16 cellular contexts compared by ENCODE assay signal in the genomic region with DNA sequence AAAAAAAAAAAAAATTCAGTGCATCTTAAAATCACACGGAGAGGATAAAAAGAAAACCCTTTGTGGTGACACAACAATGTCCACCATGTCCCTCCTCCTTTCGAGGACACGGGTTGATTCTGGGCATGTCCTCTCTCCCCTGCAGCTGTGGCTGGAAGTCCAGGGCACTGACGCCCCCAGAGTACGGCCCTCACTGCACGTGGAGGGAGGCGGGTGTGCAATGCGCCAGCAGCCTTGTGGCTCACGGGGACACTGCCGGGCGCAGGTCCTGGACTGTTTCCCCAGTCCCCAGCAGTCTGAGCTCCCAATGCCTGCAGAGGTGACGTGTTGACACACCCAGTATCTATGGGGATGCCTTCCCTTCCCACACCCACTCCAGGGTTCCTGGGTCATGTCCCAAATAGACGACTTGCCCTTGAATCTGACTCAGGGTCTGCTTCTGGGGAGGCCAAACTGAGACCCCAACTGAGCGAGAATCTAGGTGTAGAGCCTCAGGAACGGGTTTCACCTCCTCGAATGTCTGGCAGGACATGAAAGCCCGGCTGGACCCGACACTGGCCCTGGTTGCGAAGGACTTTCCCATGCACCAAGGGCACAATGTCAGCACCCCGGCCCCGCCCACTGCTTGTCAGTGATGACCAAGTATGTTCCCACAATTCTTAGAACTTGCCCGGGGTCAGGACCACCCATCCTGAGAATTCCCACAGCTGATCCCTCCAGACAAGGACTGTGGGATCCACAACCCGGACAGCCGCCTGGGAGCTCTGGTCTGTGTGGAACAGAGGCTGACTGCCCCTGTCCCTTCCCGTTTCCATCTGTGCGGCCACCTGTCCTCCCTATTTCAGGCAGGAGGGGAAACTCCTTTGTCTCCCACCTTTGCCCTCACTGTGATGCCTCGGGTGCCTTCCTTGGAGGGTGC.
"Had no signal": no experiment of that assay in that cellular context is flagged by ENCODE, and none has a peak within 500 bp of the region (broad histone marks: within the 10 kb centered on the region; RNA-seq: fewer than 3 reads in every experiment).

No MANE protein-coding gene starts in this region.

- H3K27ac ChIP-seq: dorsolateral prefrontal cortex, tibial artery, upper lobe of right lung, vagina had no signal

- H3K27me3 ChIP-seq: dorsolateral prefrontal cortex, upper lobe of right lung, vagina had no signal

- H3K36me3 Mint-ChIP-seq: immature natural killer cell; naive thymus-derived CD4-positive, alpha-beta T cell; stimulated activated effector memory CD8-positive, alpha-beta T cell treated with anti-CD3 and anti-CD28 coated beads, Interleukin-12 subunit alpha, Interleukin-12 subunit beta, amount 100 ng/mL, for 72 hours had no signal

- H3K9me3 Mint-ChIP-seq: immature natural killer cell; stimulated activated effector memory CD8-positive, alpha-beta T cell treated with anti-CD3 and anti-CD28 coated beads, Interleukin-12 subunit alpha, Interleukin-12 subunit beta, amount 100 ng/mL, for 72 hours; stimulated activated naive CD8-positive, alpha-beta T cell treated with anti-CD3 and anti-CD28 coated beads, Interleukin-15, Interleukin-2, amounts not matched to agents 100 ng/mL and 50 ng/mL, for 24 hours had no signal

- H3K27ac Mint-ChIP-seq: immature natural killer cell; naive thymus-derived CD4-positive, alpha-beta T cell; stimulated activated effector memory CD8-positive, alpha-beta T cell treated with anti-CD3 and anti-CD28 coated beads, Interleukin-12 subunit alpha, Interleukin-12 subunit beta, amount 100 ng/mL, for 72 hours; stimulated activated naive CD8-positive, alpha-beta T cell treated with anti-CD3 and anti-CD28 coated beads, Interleukin-15, Interleukin-2, amounts not matched to agents 100 ng/mL and 50 ng/mL, for 24 hours had no signal

- H3K4me3 Mint-ChIP-seq: immature natural killer cell; naive thymus-derived CD4-positive, alpha-beta T cell; stimulated activated effector memory CD8-positive, alpha-beta T cell treated with anti-CD3 and anti-CD28 coated beads, Interleukin-12 subunit alpha, Interleukin-12 subunit beta, amount 100 ng/mL, for 72 hours; stimulated activated naive CD8-positive, alpha-beta T cell treated with anti-CD3 and anti-CD28 coated beads, Interleukin-15, Interleukin-2, amounts not matched to agents 100 ng/mL and 50 ng/mL, for 24 hours had no signal

- H3K36me3 ChIP-seq: tibial artery, upper lobe of right lung, vagina had no signal

- H3K4me1 ChIP-seq: tibial artery, upper lobe of right lung, vagina had no signal

- ATAC-seq: esophagus mucosa; naive thymus-derived CD4-positive, alpha-beta T cell; stimulated activated effector memory CD8-positive, alpha-beta T cell treated with anti-CD3 and anti-CD28 coated beads, Interleukin-12 subunit alpha, Interleukin-12 subunit beta, amount 100 ng/mL, for 72 hours; upper lobe of right lung had no signal

- H3K4me3 ChIP-seq: dorsolateral prefrontal cortex, smooth muscle cell, tibial artery, upper lobe of right lung, vagina had no signal

- DNase-seq: cortex of kidney; dorsolateral prefrontal cortex; effector CD8-positive, alpha-beta T cell; immature natural killer cell; mammary epithelial cell; naive thymus-derived CD4-positive, alpha-beta T cell; posterior cingulate gyrus; stimulated activated CD4-positive, alpha-beta T cell treated with anti-CD3 and anti-CD28 coated beads, Interleukin-4, amount 100 ng/mL, for 1 hour; stimulated activated CD8-positive, alpha-beta memory T cell treated with anti-CD3 and anti-CD28 coated beads, Interleukin-4, amount 100 ng/mL, for 48 hours; upper lobe of right lung had no signal

- H3K4me2 ChIP-seq: smooth muscle cell had no signal

- H3K27me3 Mint-ChIP-seq: stimulated activated naive CD8-positive, alpha-beta T cell treated with anti-CD3 and anti-CD28 coated beads, Interleukin-15, Interleukin-2, amounts not matched to agents 100 ng/mL and 50 ng/mL, for 24 hours had no signal

- H3K4me1 Mint-ChIP-seq: immature natural killer cell; naive thymus-derived CD4-positive, alpha-beta T cell; stimulated activated effector memory CD8-positive, alpha-beta T cell treated with anti-CD3 and anti-CD28 coated beads, Interleukin-12 subunit alpha, Interleukin-12 subunit beta, amount 100 ng/mL, for 72 hours had no signal

- H3K9me3 ChIP-seq: tibial artery, upper lobe of right lung, vagina had no signal
